ENCODE assay signal across 14 cellular contexts in the genomic region with DNA sequence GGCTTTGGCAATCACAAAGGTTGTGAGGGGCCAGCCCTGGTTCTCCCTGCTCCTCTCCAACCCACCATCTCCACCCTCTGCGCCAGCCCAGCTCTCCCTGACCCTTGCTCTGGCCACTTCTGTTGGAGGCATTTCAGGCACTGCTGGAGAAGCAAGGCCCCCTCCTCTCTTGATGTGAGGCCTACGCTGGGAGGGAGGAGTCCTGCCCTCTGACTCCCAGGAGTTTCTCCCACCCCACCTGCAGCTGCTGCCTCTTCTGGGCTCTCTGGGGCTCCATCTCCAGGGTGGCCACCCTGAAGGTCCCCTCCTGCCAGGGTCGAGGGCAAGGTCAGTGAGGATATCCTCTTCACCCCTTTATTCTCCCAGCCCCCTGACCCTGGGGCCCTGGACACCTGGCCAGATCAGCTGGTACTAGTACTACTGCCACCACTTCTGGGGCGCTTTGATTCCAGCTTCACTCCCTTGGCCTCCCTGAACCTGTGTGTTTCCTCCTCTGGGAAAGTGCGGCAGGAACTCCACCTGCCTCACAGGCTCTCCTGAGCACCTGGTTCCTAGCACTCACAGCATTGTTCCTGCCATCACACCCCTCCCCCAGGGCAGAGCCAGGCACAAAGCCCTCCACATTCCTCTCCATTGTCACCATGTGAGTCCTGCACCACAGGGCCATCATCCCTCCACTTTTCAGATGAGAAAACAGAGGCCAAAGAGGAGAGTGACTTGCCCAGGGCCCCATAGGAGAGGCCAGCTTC. TPM values are rescaled to one million over a fixed set of nuclear protein-coding genes. Genes with fewer than 3 reads are reported as not detected.
DNase-seq lines count a peak whose midpoint lies in the region; ATAC-seq and TF ChIP-seq lines count a peak whose summit lies in the region.
"Had no signal": no experiment of that assay in that cellular context is flagged by ENCODE, and none has a peak within 500 bp of the region (broad histone marks: within the 10 kb centered on the region; RNA-seq: fewer than 3 reads in every experiment).

No MANE protein-coding gene starts in this region.

- intact Hi-C loops in CD14-positive monocyte (cut with micrococcal nuclease), result loop anchor here in 1 of 2 donors (2.0 to 10.0 kb wide), 2 partner anchors 13 to 227 kb away; no protein-coding TSS in a partner anchor

- H3K36me3 Mint-ChIP-seq in CD14-positive monocyte, result no peaks in the 10 kb centered on the region

- no peak for TF ChIP-seq CTCF in CD14-positive monocyte (IDR thresholded peaks at IDR 0.05)

- peaks cover 19% of the 10 kb centered on the region for H3K4me1 Mint-ChIP-seq in CD14-positive monocyte

- peaks cover 3 to 18% (median 7%) of the 10 kb centered on the region in 3 donors for H3K27me3 Mint-ChIP-seq in CD14-positive monocyte (ENCODE audit: low read depth in 3 of 3)

- ATAC-seq in GM18858 (IDR thresholded peaks at IDR 0.05; ENCODE audit: unreplicated experiment) (no peak), HG03175 (IDR thresholded peaks at IDR 0.05; ENCODE audit: unreplicated experiment) (no peak), HG03095 (IDR thresholded peaks at IDR 0.05; ENCODE audit: unreplicated experiment) (no peak)

- DNase-seq in CD14-positive monocyte (ENCODE audit: low spot score), result no peak
- peak; percentile 38 for DNase-seq in DMS53 treated with DMSO at 0.1 percent for 48 hours (lab: John Stamatoyannopoulos, UW; ENCODE audit: unreplicated experiment)
- peak; percentile 47 for DNase-seq in NCI-H510A treated with DMSO at 0.1 percent for 48 hours (lab: John Stamatoyannopoulos, UW)
- DNase-seq in iPS-NIHi7 (ENCODE audit: extremely low spot score), result peak; percentile 46
- DNase-seq: activated gamma-delta T cell, amniotic stem cell, dermis blood vessel endothelial cell, lower lobe of right lung, NCI-H1092 treated with DMSO at 0.1 percent for 48 hours, occipital lobe, T1000 had no signal

- peak overlapping the region in 6 of 7 donors; percentile 41 to 72 (median 56) for H3K27ac Mint-ChIP-seq in CD14-positive monocyte

- H3K4me3 Mint-ChIP-seq in CD14-positive monocyte, result peak overlapping the region in 1 of 2 donors; percentile 26

- H3K9me3 Mint-ChIP-seq in CD14-positive monocyte, result peaks cover 0 to 3% (median 0%) of the 10 kb centered on the region in 7 donors

RNA-seq across cellular contexts. Expression of a gene that starts 23.8 kb away (rescaled TPM):
- 10 to 100 TPM in 1 of 2 donors, 1 to 10 TPM in 1; 8.1 to 11.1 TPM for polyA plus RNA-seq in CD14-positive monocyte
